12 cellular contexts compared by ENCODE assay signal in genomic region chr16:28704246-28704645, GRCh38. TPM values are rescaled to one million over a fixed set of nuclear protein-coding genes. Genes with fewer than 3 reads are reported as not detected.
DNase-seq lines count a peak whose midpoint lies in the region; ATAC-seq, FAIRE-seq and TF ChIP-seq lines count a peak whose summit lies in the region.
"Not testable (repeated sequence)": the region's sequence is repeated elsewhere in the genome, so short reads cannot be mapped to it uniquely, and the experiment has no call there.
"Had no signal": no experiment of that assay in that cellular context is flagged by ENCODE, and none has a peak within 500 bp of the region (broad histone marks: within the 10 kb centered on the region; RNA-seq: fewer than 3 reads in every experiment).

No MANE protein-coding gene starts in this region.

- not testable (repeated sequence) for H3K4me2 ChIP-seq in A549

- TF ChIP-seq EP300 in A549 (IDR thresholded peaks at IDR 0.05): not testable (repeated sequence)

- POLR2A ChIA-PET in A549 (lab: Yijun Ruan, JAX): not testable (repeated sequence)

- WGBS in A549 (ENCODE audit: missing lambda C conversion rate): 100% methylated on average over 3 of the region's 7 CpGs

- H3K27me3 ChIP-seq in lower lobe of right lung (ENCODE audit: low read depth): not testable (repeated sequence)

- not testable (repeated sequence) for H3K4me1 Mint-ChIP-seq in activated CD4-positive, alpha-beta T cell treated with anti-CD3 and anti-CD28 coated beads, Interleukin-2, amount 10 ng/mL, durations not matched to agents 24 days and 14 days; natural killer cell treated with Interleukin-12 subunit alpha and Interleukin-12 subunit beta and Interleukin-15 and Interleukin-18, amount 100 ng/mL, for 72 hours (ENCODE audit: low read depth in 2 of 2)

- H3K4me3 ChIP-seq in A549, lower lobe of right lung: not testable (repeated sequence)

- intact Hi-C loops in activated CD4-positive, alpha-beta T cell treated with anti-CD3 and anti-CD28 coated beads, Interleukin-2, amount 10 ng/mL, durations not matched to agents 24 days and 14 days (cut with micrococcal nuclease); Right ventricle myocardium superior (cut with DNase I); left cardiac atrium (cut with DNase I); lower lobe of right lung (cut with DNase I): not testable (repeated sequence)

- H3K36me3 Mint-ChIP-seq in activated CD4-positive, alpha-beta T cell treated with anti-CD3 and anti-CD28 coated beads, Interleukin-2, amount 10 ng/mL, durations not matched to agents 24 days and 14 days (ENCODE audit: low read depth); natural killer cell treated with Interleukin-12 subunit alpha and Interleukin-12 subunit beta and Interleukin-15 and Interleukin-18, amount 100 ng/mL, for 72 hours: not testable (repeated sequence)

- FAIRE-seq in A549 (lab: Jason Lieb, UNC) (peak; percentile 49), urothelium cell line (lab: Jason Lieb, UNC) (peak; percentile 37)

- not testable (repeated sequence) for DNase-seq in A549 (ENCODE audit: low read depth in 1 of 2, low spot score in 1 of 2); urothelium cell line (ENCODE audit: low spot score)
- peak; percentile 52 for DNase-seq in activated CD4-positive, alpha-beta T cell treated with anti-CD3 and anti-CD28 coated beads, Interleukin-2, amount 10 ng/mL, durations not matched to agents 24 days and 14 days
- DNase-seq in Right ventricle myocardium superior (peak; percentile 22), left cardiac atrium (peak; percentile 9), left lobe of liver (ENCODE audit: low spot score) (peak; percentile 29), lower lobe of right lung (peak; percentile 9)
- peak; percentile 50 for DNase-seq in natural killer cell treated with Interleukin-12 subunit alpha and Interleukin-12 subunit beta and Interleukin-15 and Interleukin-18, amount 100 ng/mL, for 72 hours (ENCODE audit: low spot score)

- not testable (repeated sequence) for H3K9me3 Mint-ChIP-seq in activated CD4-positive, alpha-beta T cell treated with anti-CD3 and anti-CD28 coated beads, Interleukin-2, amount 10 ng/mL, durations not matched to agents 24 days and 14 days; natural killer cell treated with Interleukin-12 subunit alpha and Interleukin-12 subunit beta and Interleukin-15 and Interleukin-18, amount 100 ng/mL, for 72 hours

- H3K4me1 ChIP-seq in A549, lower lobe of right lung: not testable (repeated sequence)

- TF ChIP-seq RAD21 in A549 (conservative IDR thresholded peaks at IDR 0.05 in 1 of 2, IDR thresholded peaks at IDR 0.05 in 1 of 2): not testable (repeated sequence)

- not testable (repeated sequence) for H3K27ac ChIP-seq in A549, lower lobe of right lung

- not testable (repeated sequence) for ATAC-seq in A549; Right ventricle myocardium superior (ENCODE audit: poor library complexity); left cardiac atrium; left lobe of liver; lower lobe of right lung; natural killer cell treated with Interleukin-12 subunit alpha and Interleukin-12 subunit beta and Interleukin-15 and Interleukin-18, amount 100 ng/mL, for 72 hours

- CTCF ChIA-PET in A549 (lab: Yijun Ruan, JAX): not testable (repeated sequence)

- not testable (repeated sequence) for TF ChIP-seq CTCF in A549 (IDR thresholded peaks at IDR 0.05); lower lobe of right lung (IDR thresholded peaks at IDR 0.05)

- not testable (repeated sequence) for H3K27ac Mint-ChIP-seq in activated CD4-positive, alpha-beta T cell treated with anti-CD3 and anti-CD28 coated beads, Interleukin-2, amount 10 ng/mL, durations not matched to agents 24 days and 14 days; natural killer cell treated with Interleukin-12 subunit alpha and Interleukin-12 subunit beta and Interleukin-15 and Interleukin-18, amount 100 ng/mL, for 72 hours

- not testable (repeated sequence) for H3K9me3 ChIP-seq in A549, lower lobe of right lung

- not testable (repeated sequence) for H3K4me3 Mint-ChIP-seq in activated CD4-positive, alpha-beta T cell treated with anti-CD3 and anti-CD28 coated beads, Interleukin-2, amount 10 ng/mL, durations not matched to agents 24 days and 14 days; natural killer cell treated with Interleukin-12 subunit alpha and Interleukin-12 subunit beta and Interleukin-15 and Interleukin-18, amount 100 ng/mL, for 72 hours

- not testable (repeated sequence) for TF ChIP-seq POLR2A in A549 (IDR thresholded peaks at IDR 0.05; ENCODE audit: low read length)

- H3K36me3 ChIP-seq in lower lobe of right lung: not testable (repeated sequence)

- not testable (repeated sequence) for H3K27me3 Mint-ChIP-seq in activated CD4-positive, alpha-beta T cell treated with anti-CD3 and anti-CD28 coated beads, Interleukin-2, amount 10 ng/mL, durations not matched to agents 24 days and 14 days; natural killer cell treated with Interleukin-12 subunit alpha and Interleukin-12 subunit beta and Interleukin-15 and Interleukin-18, amount 100 ng/mL, for 72 hours

RNA-seq across cellular contexts. Expression of gene EIF3C, which starts 7.0 kb away (rescaled TPM):
- 195 and 326 TPM in 2 replicates for polyA plus RNA-seq in A549 (2011; rRNA removed)
- polyA plus RNA-seq in A549 (2012; cell fraction: cytosol; rRNA removed): 360 and 435 TPM in 2 replicates
- 802 and 918 TPM in 2 replicates for polyA plus RNA-seq in A549 (2012; cell fraction: nucleus; rRNA removed)
- polyA plus RNA-seq in A549 (2017; fragmentation: RNase III; extraction: RNeasy Plus Mini Kit Qiagen cat#74134 plus additional on column Dnase treatment): 164 to 225 TPM (median 191 TPM) in 3 replicates
- polyA minus RNA-seq in A549 (2011; rRNA and poly(A)+ RNA removed): 177 and 349 TPM in 2 replicates
- total RNA-seq in activated CD4-positive, alpha-beta T cell treated with anti-CD3 and anti-CD28 coated beads, Interleukin-2, amount 10 ng/mL, durations not matched to agents 24 days and 14 days: 1,266 and 1,275 TPM in 2 replicates
- 378 TPM for total RNA-seq in Right ventricle myocardium superior
- 100 to 1,000 TPM; 398 to 532 TPM for total RNA-seq in left cardiac atrium
- 262 TPM for total RNA-seq in left lobe of liver
- 484 TPM for total RNA-seq in lower lobe of right lung
- 100 to 1,000 TPM; 475 to 520 TPM for total RNA-seq in natural killer cell treated with Interleukin-12 subunit alpha and Interleukin-12 subunit beta and Interleukin-15 and Interleukin-18, amount 100 ng/mL, for 72 hours

RNA-seq across cellular contexts. Expression of gene NPIPB9, which starts 47.3 kb away (rescaled TPM):
- polyA plus RNA-seq in A549 (2011; rRNA removed) (4.6 and 4.9 TPM in 2 replicates), A549 (2017; fragmentation: RNase III; extraction: RNeasy Plus Mini Kit Qiagen cat#74134 plus additional on column Dnase treatment) (1.7 to 2.5 TPM (median 2.1 TPM) in 3 replicates)
- polyA plus RNA-seq in A549 (2012; cell fraction: cytosol; rRNA removed): 1.5 and 1.8 TPM in 2 replicates
- 4.6 and 8.1 TPM in 2 replicates for polyA plus RNA-seq in A549 (2012; cell fraction: nucleus; rRNA removed)
- polyA minus RNA-seq in A549 (2011; rRNA and poly(A)+ RNA removed): 0.78 and 1.1 TPM in 2 replicates
- total RNA-seq in activated CD4-positive, alpha-beta T cell treated with anti-CD3 and anti-CD28 coated beads, Interleukin-2, amount 10 ng/mL, durations not matched to agents 24 days and 14 days: 3.1 and 3.6 TPM in 2 replicates
- total RNA-seq in Right ventricle myocardium superior (0.19 TPM), left cardiac atrium (under 1 TPM in 1 of 2 donors, not detected in 1; 0.35 TPM), left lobe of liver (2.3 TPM), lower lobe of right lung (5.5 TPM)
- 1 to 10 TPM; 4.9 to 7.8 TPM for total RNA-seq in natural killer cell treated with Interleukin-12 subunit alpha and Interleukin-12 subunit beta and Interleukin-15 and Interleukin-18, amount 100 ng/mL, for 72 hours
- total RNA-seq: Daoy had no signal
- polyA plus RNA-seq: CD14-positive monocyte; CD4-positive, alpha-beta memory T cell; CD8-positive, alpha-beta memory T cell had no signal
